In the genomic region with DNA sequence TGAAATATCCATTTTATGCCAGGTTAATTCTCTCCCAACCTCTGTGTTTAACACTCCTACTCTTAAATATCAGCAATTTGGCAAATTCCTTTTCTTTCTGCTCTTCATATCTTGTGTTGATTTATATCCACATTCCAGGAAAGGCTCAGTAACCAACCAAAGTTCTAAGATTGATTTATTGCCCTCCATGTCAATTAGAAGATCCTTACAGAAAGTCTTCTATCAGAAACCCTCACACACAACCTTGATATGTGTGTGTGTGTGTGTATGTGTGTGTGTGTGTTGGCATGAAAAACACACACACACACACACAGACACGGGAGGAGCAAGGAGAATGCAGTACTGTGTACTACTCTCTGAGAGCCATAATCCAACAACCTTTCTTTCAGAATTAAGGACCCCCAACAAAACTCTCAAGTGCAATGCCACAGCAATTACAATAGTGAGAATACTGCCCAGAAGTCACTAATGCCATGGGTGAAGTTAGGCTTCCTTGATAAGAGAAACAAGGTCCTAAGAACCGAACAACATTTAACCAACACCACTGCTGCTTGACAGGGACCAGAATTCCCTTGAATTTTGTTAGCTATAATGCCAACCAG, we compare ENCODE assay signal across 11 cellular contexts. TPM values are rescaled to one million over a fixed set of nuclear protein-coding genes. Genes with fewer than 3 reads are reported as not detected.
DNase-seq lines count a peak whose midpoint lies in the region; ATAC-seq and TF ChIP-seq lines count a peak whose summit lies in the region.
"Had no signal": no experiment of that assay in that cellular context is flagged by ENCODE, and none has a peak within 500 bp of the region (broad histone marks: within the 10 kb centered on the region; RNA-seq: fewer than 3 reads in every experiment).

No MANE protein-coding gene starts in this region.

- H3K9me3 ChIP-seq in parathyroid adenoma (ENCODE audit: control insufficient read depth, low read length), result no peaks in the 10 kb centered on the region
- H3K9me3 ChIP-seq: ovary had no signal

- H3K9ac ChIP-seq in parathyroid adenoma, result no peak overlapping the region

- TF ChIP-seq CTCF in parathyroid adenoma (IDR thresholded peaks at IDR 0.05), result no peak

- H3K27me3 ChIP-seq in parathyroid adenoma (ENCODE audit: control insufficient read depth, insufficient read depth, low read length), result no peaks in the 10 kb centered on the region
- H3K27me3 ChIP-seq: ovary had no signal

- no peak overlapping the region for H3K27ac ChIP-seq in parathyroid adenoma

- H3K4me3 ChIP-seq in parathyroid adenoma (ENCODE audit: low read depth, low read length), result no peak overlapping the region

- no peak overlapping the region for H3K4me2 ChIP-seq in parathyroid adenoma (ENCODE audit: low read length)

- peak; percentile 62 for DNase-seq in G401 (ENCODE audit: low spot score)
- peak; percentile 21 for DNase-seq in foreskin melanocyte
- DNase-seq in NCI-H82 (lab: John Stamatoyannopoulos, UW), result no peak
- no peak for DNase-seq in kidney glomerular epithelial cell (lab: John Stamatoyannopoulos, UW)
- DNase-seq in NCI-H2196 treated with DMSO at 0.1 percent for 48 hours (lab: John Stamatoyannopoulos, UW; ENCODE audit: unreplicated experiment), result no peak
- DNase-seq: CD8-positive, alpha-beta memory T cell; Karpas-422 had no signal

- no peaks in the 10 kb centered on the region for H3K79me2 ChIP-seq in parathyroid adenoma

- no peaks in the 10 kb centered on the region for H3K4me1 ChIP-seq in parathyroid adenoma

- peak overlapping the region; percentile 51 for H2AFZ ChIP-seq in parathyroid adenoma

- peak; percentile 24 for ATAC-seq in SK-N-SH treated with all-trans-retinoic acid at 6 μM for 48 hours
- no peak for ATAC-seq in GM19324 (IDR thresholded peaks at IDR 0.05; ENCODE audit: low FRiP score, unreplicated experiment)

- no peaks in the 10 kb centered on the region for H3K36me3 ChIP-seq in parathyroid adenoma (ENCODE audit: control insufficient read depth, insufficient read depth, low read length)
- H3K36me3 ChIP-seq: ovary had no signal

- in situ Hi-C loops in G401 (cut with HindIII; ENCODE audit: low sequenced_read_pairs), result loop anchor here (25.0 kb wide), 1 partner anchor 307 kb away; no protein-coding TSS in a partner anchor

TF ChIP-seq in SK-N-SH treated with all-trans-retinoic acid at 6 μM for 48 hours, 23 proteins besides CTCF, POLR2A, EP300 and RAD21:
- TF ChIP-seq, protein P1, sequence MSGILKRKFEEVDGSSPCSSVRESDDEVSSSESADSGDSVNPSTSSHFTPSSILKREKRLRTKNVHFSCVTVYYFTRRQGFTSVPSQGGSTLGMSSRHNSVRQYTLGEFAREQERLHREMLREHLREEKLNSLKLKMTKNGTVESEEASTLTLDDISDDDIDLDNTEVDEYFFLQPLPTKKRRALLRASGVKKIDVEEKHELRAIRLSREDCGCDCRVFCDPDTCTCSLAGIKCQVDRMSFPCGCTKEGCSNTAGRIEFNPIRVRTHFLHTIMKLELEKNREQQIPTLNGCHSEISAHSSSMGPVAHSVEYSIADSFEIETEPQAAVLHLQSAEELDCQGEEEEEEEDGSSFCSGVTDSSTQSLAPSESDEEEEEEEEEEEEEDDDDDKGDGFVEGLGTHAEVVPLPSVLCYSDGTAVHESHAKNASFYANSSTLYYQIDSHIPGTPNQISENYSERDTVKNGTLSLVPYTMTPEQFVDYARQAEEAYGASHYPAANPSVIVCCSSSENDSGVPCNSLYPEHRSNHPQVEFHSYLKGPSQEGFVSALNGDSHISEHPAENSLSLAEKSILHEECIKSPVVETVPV (CRISPR knock-in tag; IDR thresholded peaks at IDR 0.05), result no peak
- TF ChIP-seq ESRRG (CRISPR knock-in tag; IDR thresholded peaks at IDR 0.05) (no peak), GLIS3 (CRISPR knock-in tag; IDR thresholded peaks at IDR 0.05) (no peak)

RNA-seq across cellular contexts. Expression of gene LSAMP, which starts 1.1 kb away (rescaled TPM):
- total RNA-seq in G401 (2014; rRNA removed; shearing (Covaris generic)), result 21.5 and 45.1 TPM in 2 replicates
- total RNA-seq: CD8-positive, alpha-beta memory T cell had no signal

Comparison
In these comparisons a context has a peak if more than half of its experiments do, and no peak if none do; other contexts are left out.
1. DNase-seq: peak in G401 (single experiment) and foreskin melanocyte (single experiment); none in NCI-H82 (single experiment), kidney glomerular epithelial cell (single experiment) and NCI-H2196 treated with DMSO at 0.1 percent for 48 hours (single experiment).